In the genomic region with DNA sequence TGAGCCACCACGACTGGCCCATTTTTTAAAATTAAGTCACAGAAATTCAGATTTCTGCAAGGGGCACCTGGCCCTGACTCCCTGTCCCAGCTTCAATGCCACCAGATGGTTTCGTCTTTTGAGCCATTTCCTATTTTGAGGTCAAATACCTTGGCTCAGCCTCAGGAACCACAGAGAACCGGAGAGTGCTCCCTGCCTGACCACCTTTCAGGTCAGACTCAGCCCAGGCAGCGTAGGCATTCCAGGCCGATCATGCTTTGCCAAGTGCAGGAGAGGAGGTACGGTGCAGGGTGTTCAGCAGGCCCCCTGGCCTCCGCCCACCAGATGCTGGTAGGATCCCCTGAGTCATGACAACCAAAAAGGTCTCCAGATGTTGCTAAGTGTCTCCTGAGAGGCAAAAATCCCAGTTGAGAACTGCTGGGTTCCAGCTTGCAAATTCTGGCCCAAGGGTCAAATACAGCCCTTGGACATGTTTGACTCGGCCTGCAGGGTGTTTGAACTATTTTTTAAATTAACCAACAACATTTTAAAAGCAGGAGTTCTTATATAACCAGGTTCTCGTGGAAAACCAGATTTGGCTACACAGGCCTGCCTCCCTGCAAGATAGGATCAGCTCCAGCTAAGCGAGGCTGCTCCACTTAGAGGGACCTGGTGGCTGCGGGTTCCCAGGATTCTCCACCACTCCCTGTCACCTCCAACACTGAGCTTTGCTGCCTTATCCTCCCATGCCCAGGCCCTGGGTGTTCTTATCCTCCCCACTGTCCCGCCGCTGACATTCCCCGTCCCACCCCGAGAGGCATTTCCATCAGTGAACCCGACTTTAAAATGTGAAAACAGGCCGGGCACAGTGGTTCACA, we compare ENCODE assay signal across 23 cellular contexts.
"Had no signal": no experiment of that assay in that cellular context is flagged by ENCODE, and none has a peak within 500 bp of the region (broad histone marks: within the 10 kb centered on the region; RNA-seq: fewer than 3 reads in every experiment).

No MANE protein-coding gene starts in this region.

- H3K79me2 ChIP-seq: hepatocyte had no signal

- H3K4me3 ChIP-seq: coronary artery, hepatocyte, lung, tibial artery had no signal

- ATAC-seq: activated CD8-positive, alpha-beta memory T cell treated with anti-CD3 and anti-CD28 coated beads, Interleukin-2, amount 10 ng/mL, durations not matched to agents 7 days and 5 days; activated T-helper 17 cell treated with anti-CD3 and anti-CD28 coated beads, Interleukin-2, amount 50 U/mL, for 72 hours; left colon; natural killer cell treated with Interleukin-12 subunit alpha and Interleukin-12 subunit beta and Interleukin-15 and Interleukin-18, amount 100 ng/mL, for 72 hours; T-cell had no signal

- H3K27me3 ChIP-seq: hepatocyte had no signal

- H3K27ac ChIP-seq: coronary artery, hepatocyte, tibial artery had no signal

- H3K4me1 ChIP-seq: tibial artery had no signal

- H3K4me2 ChIP-seq: hepatocyte had no signal

- H2AFZ ChIP-seq: hepatocyte had no signal

- H3K36me3 ChIP-seq: tibial artery had no signal

- DNase-seq: activated B cell treated with CpG ODN at 0.5 μM for 24 hours; activated CD4-positive, alpha-beta memory T cell treated with anti-CD3 and anti-CD28 coated beads for 36 hours; activated CD4-positive, alpha-beta T cell treated with anti-CD3 and anti-CD28 coated beads for 4 hours; activated CD8-positive, alpha-beta memory T cell treated with anti-CD3 and anti-CD28 coated beads, Interleukin-2, amount 10 ng/mL, durations not matched to agents 7 days and 5 days; activated naive CD4-positive, alpha-beta T cell; activated naive CD8-positive, alpha-beta T cell treated with anti-CD3 and anti-CD28 coated beads, Interleukin-2, amount 10 ng/mL, durations not matched to agents 7 days and 5 days; activated T-cell treated with anti-CD3 and anti-CD28 coated beads, Interleukin-2, amount 50 U/mL, for 1 hour; central memory CD4-positive, alpha-beta T cell; erythroblast; left colon; retina; stimulated activated CD4-positive, alpha-beta T cell treated with anti-CD3 and anti-CD28 coated beads, Interleukin-12 subunit alpha, Interleukin-12 subunit beta, amount 100 ng/mL, for 4 hours; stimulated activated CD4-positive, alpha-beta T cell treated with anti-CD3 and anti-CD28 coated beads, Interleukin-1b, Interleukin-23, amount 100 ng/mL, for 48 hours; stimulated activated CD8-positive, alpha-beta memory T cell treated with anti-CD3 and anti-CD28 coated beads, Interleukin-4, amount 100 ng/mL, for 48 hours; stimulated activated naive CD4-positive, alpha-beta T cell; T-cell; T-helper 9 cell; tibial artery had no signal
